ENCODE assay signal across 9 cellular contexts in genomic region chr7:100966542-100967291, GRCh38. TPM values are rescaled to one million over a fixed set of nuclear protein-coding genes. Genes with fewer than 3 reads are reported as not detected.
DNase-seq lines count a peak whose midpoint lies in the region; ATAC-seq, FAIRE-seq and TF ChIP-seq lines count a peak whose summit lies in the region.
"Had no signal": no experiment of that assay in that cellular context is flagged by ENCODE, and none has a peak within 500 bp of the region (broad histone marks: within the 10 kb centered on the region; RNA-seq: fewer than 3 reads in every experiment).

No MANE protein-coding gene starts in this region.

- CTCF ChIA-PET in PC-3 (lab: Charles Lee) (no interaction called here), endothelial cell of umbilical vein (lab: Charles Lee) (interaction anchor here (0.7 to 1.3 kb wide), 6 partner anchors 8 to 106 kb away, joined by 4 to 20 read pairs (median 6); no protein-coding TSS in a partner anchor)

- peak; percentile 58 for DNase-seq in GM13976 (ENCODE audit: low spot score)
- no peak for DNase-seq in PC-3
- no peak for DNase-seq in endothelial cell of umbilical vein (ENCODE audit: low read depth, low spot score)
- DNase-seq in ovary: no peak
- no peak for DNase-seq in hypothalamus (lab: John Stamatoyannopoulos, UW)
- no peak for DNase-seq in H54 (ENCODE audit: insufficient read length, low spot score)
- DNase-seq: NCI-H2171 had no signal

- POLR2A ChIA-PET in PC-3 (lab: Charles Lee; ENCODE audit: unreplicated experiment): no interaction called here
- POLR2A ChIA-PET in endothelial cell of umbilical vein (lab: Charles Lee): no interaction called here

- BruUV-seq in PC-3 (replicated peaks; lab: Mats Ljungman, UMichigan): TSS peak; percentile 90
- BruUV-seq in endothelial cell of umbilical vein (replicated peaks; lab: Mats Ljungman, UMichigan): no TSS peak

- H3K4me1 ChIP-seq in PC-3 (ENCODE audit: insufficient read depth, low read length) (no peaks in the 10 kb centered on the region), endothelial cell of umbilical vein (ENCODE audit: control insufficient read depth, extremely low read depth, insufficient read depth, low read length) (peaks cover 2% of the 10 kb centered on the region), ovary (ENCODE audit: insufficient read depth) (peaks cover 8% of the 10 kb centered on the region)

- H3F3A ChIP-seq in PC-3 (ENCODE audit: low read length, unreplicated experiment): no peaks in the 10 kb centered on the region

- WGBS in ovary, 3 donors: 4 to 10% (median 7%) methylated on average over 36 to 40 of the region's 40 CpGs

- H3K4me2 ChIP-seq in PC-3 (ENCODE audit: low read length) (peak overlapping the region; percentile 56), endothelial cell of umbilical vein (ENCODE audit: insufficient read depth, low read length) (no peak overlapping the region)

- no peaks in the 10 kb centered on the region for H4K20me1 ChIP-seq in PC-3 (ENCODE audit: low read length)
- H4K20me1 ChIP-seq in endothelial cell of umbilical vein (replicated peaks; ENCODE audit: control insufficient read depth, extremely low read depth, insufficient read depth, low read length): no peaks in the 10 kb centered on the region

- TF ChIP-seq POLR2A in endothelial cell of umbilical vein (IDR thresholded peaks at IDR 0.05; ENCODE audit: low read depth, low read length) (no peak), ovary (IDR thresholded peaks at IDR 0.05) (no peak), H54 (IDR thresholded peaks at IDR 0.05; ENCODE audit: low read depth, low read length) (no peak)

- FAIRE-seq in endothelial cell of umbilical vein (lab: Jason Lieb, UNC) (peak; percentile 53), H54 (lab: Jason Lieb, UNC) (no peak)

- no peaks in the 10 kb centered on the region for H3K9me2 ChIP-seq in PC-3 (replicated peaks; ENCODE audit: low read length)

- TF ChIP-seq EP300 in ovary (IDR thresholded peaks at IDR 0.05): no peak

- H3K27me3 ChIP-seq in PC-3 (ENCODE audit: low read length) (peaks cover 26% of the 10 kb centered on the region), endothelial cell of umbilical vein (ENCODE audit: control insufficient read depth in 2 of 2, insufficient read depth in 2 of 2, low read length in 2 of 2) (peaks cover 22 to 28% of the 10 kb centered on the region in 2 experiments), ovary (peaks cover 3% of the 10 kb centered on the region)

- H3K9me1 ChIP-seq in endothelial cell of umbilical vein (replicated peaks; ENCODE audit: control insufficient read depth, extremely low read depth, insufficient read depth, low read length): no peaks in the 10 kb centered on the region

- H3K36me3 ChIP-seq in PC-3 (ENCODE audit: low read depth, low read length): no peaks in the 10 kb centered on the region
- H3K36me3 ChIP-seq in endothelial cell of umbilical vein (ENCODE audit: control insufficient read depth in 2 of 2, extremely low read depth in 1 of 2, insufficient read depth in 2 of 2, low read length in 2 of 2): no peaks in the 10 kb centered on the region
- no peaks in the 10 kb centered on the region for H3K36me3 ChIP-seq in ovary

- in situ Hi-C loops in GM13976 (cut with MboI; ENCODE audit: low sequenced_read_pairs, unreplicated experiment): loop anchor here (5.0 kb wide), 1 partner anchor 91 kb away; no protein-coding TSS in a partner anchor

- dilution Hi-C loops in endothelial cell of umbilical vein (cut with MboI; ENCODE audit: extremely low pct_ligation_motif_present, low sequenced_read_pairs): no loop called here

- H3K79me2 ChIP-seq in PC-3 (ENCODE audit: low read length) (no peaks in the 10 kb centered on the region), endothelial cell of umbilical vein (ENCODE audit: control insufficient read depth, insufficient read depth, low read length) (no peaks in the 10 kb centered on the region)

- peak; percentile 42; the same call in 1 of the 2 replicates for ATAC-seq in PC-3
- ATAC-seq in HG03095 (IDR thresholded peaks at IDR 0.05; ENCODE audit: unreplicated experiment): no peak
- no peak for ATAC-seq in GM21423 (IDR thresholded peaks at IDR 0.05; ENCODE audit: unreplicated experiment)

- H2AFZ ChIP-seq in PC-3 (ENCODE audit: low read length) (peak overlapping the region; percentile 7; the same call in 1 of the 2 replicates), endothelial cell of umbilical vein (ENCODE audit: low read depth, low read length) (peak overlapping the region; percentile 2)

- TF ChIP-seq CTCF in GM13976 (IDR thresholded peaks at IDR 0.05; ENCODE audit: borderline replicate concordance, control extremely low read depth, extremely low read depth, insufficient read depth, missing control alignments) (no peak), PC-3 (conservative IDR thresholded peaks at IDR 0.05; ENCODE audit: low read depth, low read length) (no peak), endothelial cell of umbilical vein (IDR thresholded peaks at IDR 0.05; ENCODE audit: extremely low read depth in 1 of 2, insufficient read depth in 1 of 2, low read depth in 1 of 2, low read length in 2 of 2) (peak in 1 of 2 donors; percentile 2), ovary (IDR thresholded peaks at IDR 0.05) (no peak)

- intact Hi-C loops in PC-3 (cut with micrococcal nuclease): loop anchor here (1.0 to 5.0 kb wide), 2 partner anchors 69 to 93 kb away; partner anchors contain the start of gene ACHE
- intact Hi-C loops in endothelial cell of umbilical vein (cut with micrococcal nuclease): loop anchor here (1.0 to 10.0 kb wide), 4 partner anchors 48 to 111 kb away; no protein-coding TSS in a partner anchor
- intact Hi-C loops in ovary (cut with DNase I): loop anchor here in 2 of 4 donors (2.0 to 5.0 kb wide), 2 partner anchors 91 to 92 kb away; no protein-coding TSS in a partner anchor

- H3K9me3 ChIP-seq in PC-3 (ENCODE audit: low read length) (no peaks in the 10 kb centered on the region), endothelial cell of umbilical vein (replicated peaks; ENCODE audit: control insufficient read depth, insufficient read depth, low read length) (no peaks in the 10 kb centered on the region), ovary (no peaks in the 10 kb centered on the region)

- H3K27ac ChIP-seq in PC-3 (ENCODE audit: low read length) (no peak overlapping the region), endothelial cell of umbilical vein (ENCODE audit: insufficient read depth, low read depth, low read length) (no peak overlapping the region), ovary (no peak overlapping the region)

- H3K4me3 ChIP-seq in PC-3 (ENCODE audit: low read length): peak overlapping the region; percentile 15; the same call in 1 of the 2 replicates
- no peak overlapping the region for H3K4me3 ChIP-seq in endothelial cell of umbilical vein (replicated peaks in 1 of 3; ENCODE audit: insufficient read depth in 1 of 3, low read depth in 1 of 3, low read length in 3 of 3)
- peak overlapping the region; percentile 7 for H3K4me3 ChIP-seq in ovary

- H3K9ac ChIP-seq in PC-3 (ENCODE audit: low read length) (no peak overlapping the region), endothelial cell of umbilical vein (replicated peaks; ENCODE audit: extremely low read depth, insufficient read depth, low read length) (no peak overlapping the region)

TF ChIP-seq in endothelial cell of umbilical vein, 7 proteins besides CTCF, POLR2A, EP300 and RAD21:
- TF ChIP-seq POLR2AphosphoS5 (IDR thresholded peaks at IDR 0.05; ENCODE audit: insufficient read depth, low read depth, low read length) (no peak), JUN (IDR thresholded peaks at IDR 0.05; ENCODE audit: borderline replicate concordance, insufficient read depth, insufficient read length, low read depth) (no peak), EZH2 (IDR thresholded peaks at IDR 0.05; ENCODE audit: borderline replicate concordance, low read depth, low read length, severe bottlenecking) (peak; percentile 56), FOS (IDR thresholded peaks at IDR 0.05; ENCODE audit: borderline replicate concordance, insufficient read depth, low read length) (no peak)

RNA-seq across cellular contexts. Expression of gene MUC12, which starts 2.6 kb away (rescaled TPM):
- total RNA-seq in PC-3 (2014; rRNA removed): 0.18 and 0.69 TPM in 2 replicates
- total RNA-seq in endothelial cell of umbilical vein: not detected in 2 replicates
- polyA plus RNA-seq in endothelial cell of umbilical vein: not detected in 2 replicates
- not detected in 2 replicates for polyA plus RNA-seq in endothelial cell of umbilical vein (2011; cell fraction: cytosol; rRNA removed)
- polyA plus RNA-seq in endothelial cell of umbilical vein (2011; cell fraction: nucleus; rRNA removed): not detected in 2 replicates
- not detected in 2 replicates for polyA plus RNA-seq in endothelial cell of umbilical vein (2012)
- polyA minus RNA-seq in endothelial cell of umbilical vein: not detected in 2 replicates
- polyA minus RNA-seq in endothelial cell of umbilical vein (2011; cell fraction: cytosol; rRNA and poly(A)+ RNA removed): not detected
- polyA minus RNA-seq in endothelial cell of umbilical vein (2011; cell fraction: nucleus; rRNA and poly(A)+ RNA removed): not detected in 2 replicates
- total RNA-seq in ovary: 1 to 10 TPM in 1 of 7 donors, under 1 TPM in 4, not detected in 2; 0.24 to 2.2 (median 0.62) TPM
- 1 to 10 TPM in 1 of 2 donors, under 1 TPM in 1; 0.22 to 1.9 TPM for polyA plus RNA-seq in ovary

RNA-seq across cellular contexts. Expression of gene MUC3A, which starts 17.4 kb away (rescaled TPM):
- total RNA-seq in PC-3 (2014; rRNA removed): 0.11 and 0.46 TPM in 2 replicates
- total RNA-seq in endothelial cell of umbilical vein: not detected in 2 replicates
- not detected in 2 replicates for polyA plus RNA-seq in endothelial cell of umbilical vein
- not detected in 2 replicates for polyA plus RNA-seq in endothelial cell of umbilical vein (2011; cell fraction: cytosol; rRNA removed)
- polyA plus RNA-seq in endothelial cell of umbilical vein (2011; cell fraction: nucleus; rRNA removed): not detected in 2 replicates
- polyA plus RNA-seq in endothelial cell of umbilical vein (2012): not detected in 2 replicates
- not detected in 2 replicates for polyA minus RNA-seq in endothelial cell of umbilical vein
- polyA minus RNA-seq in endothelial cell of umbilical vein (2011; cell fraction: cytosol; rRNA and poly(A)+ RNA removed): not detected
- polyA minus RNA-seq in endothelial cell of umbilical vein (2011; cell fraction: nucleus; rRNA and poly(A)+ RNA removed): not detected in 2 replicates
- total RNA-seq in ovary: under 1 TPM in 2 of 7 donors, not detected in 5; 0.36 to 0.72 TPM
- polyA plus RNA-seq in ovary: under 1 TPM; 0.16 to 0.50 TPM

RNA-seq across cellular contexts. Expression of gene MUC17, which starts 53.2 kb away (rescaled TPM):
- not detected in 2 replicates for total RNA-seq in PC-3 (2014; rRNA removed)
- not detected in 2 replicates for total RNA-seq in endothelial cell of umbilical vein
- polyA plus RNA-seq in endothelial cell of umbilical vein: not detected in 2 replicates
- not detected in 2 replicates for polyA plus RNA-seq in endothelial cell of umbilical vein (2011; cell fraction: cytosol; rRNA removed)
- not detected in 2 replicates for polyA plus RNA-seq in endothelial cell of umbilical vein (2011; cell fraction: nucleus; rRNA removed)
- polyA plus RNA-seq in endothelial cell of umbilical vein (2012): not detected in 2 replicates
- not detected in 2 replicates for polyA minus RNA-seq in endothelial cell of umbilical vein
- not detected for polyA minus RNA-seq in endothelial cell of umbilical vein (2011; cell fraction: cytosol; rRNA and poly(A)+ RNA removed)
- not detected in 2 replicates for polyA minus RNA-seq in endothelial cell of umbilical vein (2011; cell fraction: nucleus; rRNA and poly(A)+ RNA removed)
- 1 to 10 TPM in 1 of 7 donors, not detected in 6; 3.3 TPM for total RNA-seq in ovary
- polyA plus RNA-seq in ovary: not detected

Comparison
In these comparisons a context has a peak if more than half of its experiments do, and no peak if none do; other contexts are left out.
1. H3K4me3 ChIP-seq: peak in PC-3 (single experiment) and ovary (single experiment); none in endothelial cell of umbilical vein (0 of 3).